ENCODE assay signal across 8 cellular contexts in the genomic region with DNA sequence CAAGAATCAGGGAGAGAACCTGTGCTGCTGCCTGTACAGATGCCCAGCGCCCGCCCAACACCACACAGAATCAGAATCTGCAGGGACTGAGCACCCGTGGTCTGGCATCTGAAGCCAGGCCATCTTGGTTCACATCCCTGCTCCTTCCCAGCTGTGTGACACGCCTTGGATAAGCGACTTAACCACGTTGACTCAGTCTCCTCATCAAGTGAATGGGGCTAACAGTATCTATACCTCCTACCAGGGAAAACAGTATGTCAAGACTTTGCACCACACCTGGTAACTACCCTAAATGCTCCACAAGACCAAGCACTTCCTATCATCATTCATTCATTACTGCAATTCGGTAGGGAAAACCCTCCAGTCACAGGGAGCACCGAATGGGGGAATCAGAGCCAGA. TPM values are rescaled to one million over a fixed set of nuclear protein-coding genes. Genes with fewer than 3 reads are reported as not detected.
DNase-seq lines count a peak whose midpoint lies in the region; ATAC-seq and TF ChIP-seq lines count a peak whose summit lies in the region.

No MANE protein-coding gene starts in this region.

- no peaks in the 10 kb centered on the region for H3K9me3 Mint-ChIP-seq in activated CD8-positive, alpha-beta memory T cell treated with anti-CD3 and anti-CD28 coated beads, Interleukin-2, amount 10 ng/mL, durations not matched to agents 7 days and 5 days (ENCODE audit: low read depth)

- WGBS in adrenal gland, 4 donors = 43 to 52% (median 50%) methylated on average over 8 of the region's 8 CpGs
- 56% methylated on average over 8 of the region's 8 CpGs for WGBS in liver
- 67% methylated on average over 8 of the region's 8 CpGs for WGBS in thymus

- peaks cover 10 to 44% of the 10 kb centered on the region in 2 donors for H3K4me1 ChIP-seq in adrenal gland (replicated peaks in 1 of 2)
- H3K4me1 ChIP-seq in liver (ENCODE audit: control insufficient read depth in 4 of 4, insufficient read depth in 4 of 4, low read length in 3 of 4) = peaks cover 6 to 47% (median 29%) of the 10 kb centered on the region in 4 donors
- H3K4me1 ChIP-seq in thymus (ENCODE audit: control insufficient read depth, insufficient read depth, low read length) = peaks cover 32% of the 10 kb centered on the region

- H3K27me3 ChIP-seq in adrenal gland (no peaks in the 10 kb centered on the region), liver (ENCODE audit: control insufficient read depth in 4 of 4, insufficient read depth in 4 of 4, low read length in 3 of 4) (no peaks in the 10 kb centered on the region), thymus (ENCODE audit: control insufficient read depth, insufficient read depth) (no peaks in the 10 kb centered on the region)

- peaks cover 38% of the 10 kb centered on the region for H3K36me3 Mint-ChIP-seq in activated CD8-positive, alpha-beta memory T cell treated with anti-CD3 and anti-CD28 coated beads, Interleukin-2, amount 10 ng/mL, durations not matched to agents 7 days and 5 days

- no peak for DNase-seq in activated CD8-positive, alpha-beta memory T cell treated with anti-CD3 and anti-CD28 coated beads, Interleukin-2, amount 10 ng/mL, durations not matched to agents 7 days and 5 days
- DNase-seq in activated CD8-positive, alpha-beta memory T cell treated with anti-CD3 and anti-CD28 coated beads, Interleukin-2, amount 50 U/mL, for 48 hours = no peak
- no peak for DNase-seq in adrenal gland
- DNase-seq in NOMO-1 treated with DMSO at 0.1 percent for 48 hours (lab: John Stamatoyannopoulos, UW; ENCODE audit: unreplicated experiment) = no peak
- DNase-seq in dedifferentiated amniotic fluid mesenchymal stem cell (ENCODE audit: extremely low spot score) = no peak
- DNase-seq in NCI-H2196 treated with DMSO at 0.1 percent for 48 hours (lab: John Stamatoyannopoulos, UW; ENCODE audit: unreplicated experiment) = no peak

- intact Hi-C loops in adrenal gland (cut with DNase I) = no loop called here

- CTCF ChIA-PET in activated CD8-positive, alpha-beta memory T cell treated with anti-CD3 and anti-CD28 coated beads, Interleukin-2, amount 10 ng/mL, durations not matched to agents 7 days and 5 days (lab: Charles Lee) = interaction anchor here (0.9 to 6.0 kb wide), 5 partner anchors 9 to 173 kb away, joined by 3 to 71 read pairs (median 10); partner anchors contain the start of gene NRTN

- H3K4me3 ChIP-seq in adrenal gland (peak overlapping the region in 3 of 4 donors; percentile 73 to 97 (median 74)), liver (ENCODE audit: low read depth in 1 of 3, low read length in 3 of 3) (peak overlapping the region; percentile 79 to 93 (median 80)), thymus (ENCODE audit: low read length) (peak overlapping the region; percentile 96)

- peak overlapping the region; percentile 90 for H3K4me3 Mint-ChIP-seq in activated CD8-positive, alpha-beta memory T cell treated with anti-CD3 and anti-CD28 coated beads, Interleukin-2, amount 10 ng/mL, durations not matched to agents 7 days and 5 days

- H3K9me3 ChIP-seq in adrenal gland (replicated peaks in 1 of 3) (no peaks in the 10 kb centered on the region), liver (ENCODE audit: control insufficient read depth in 4 of 4, low read length in 3 of 4) (no peaks in the 10 kb centered on the region), thymus (ENCODE audit: control insufficient read depth) (peaks cover 2% of the 10 kb centered on the region)

- no peak for ATAC-seq in activated CD8-positive, alpha-beta memory T cell treated with anti-CD3 and anti-CD28 coated beads, Interleukin-2, amount 10 ng/mL, durations not matched to agents 7 days and 5 days

- H3K27ac ChIP-seq in adrenal gland (no peak overlapping the region), liver (ENCODE audit: low read depth in 1 of 2, low read length in 2 of 2) (peak overlapping the region in 1 of 2 donors; percentile 89), thymus (ENCODE audit: low read depth) (no peak overlapping the region)

- peaks cover 0 to 7% of the 10 kb centered on the region in 2 donors for H3K36me3 ChIP-seq in adrenal gland (replicated peaks in 1 of 2)
- H3K36me3 ChIP-seq in liver (ENCODE audit: control insufficient read depth in 4 of 4, insufficient read depth in 3 of 4, low read depth in 1 of 4, low read length in 3 of 4) = peaks cover 0 to 3% (median 1%) of the 10 kb centered on the region in 4 donors
- H3K36me3 ChIP-seq in thymus (ENCODE audit: control insufficient read depth, insufficient read depth) = peaks cover 24% of the 10 kb centered on the region

- peak overlapping the region; percentile 45 to 90 for H3K9ac ChIP-seq in liver (ENCODE audit: low read depth in 1 of 2, low read length in 2 of 2)

- H3K4me1 Mint-ChIP-seq in activated CD8-positive, alpha-beta memory T cell treated with anti-CD3 and anti-CD28 coated beads, Interleukin-2, amount 10 ng/mL, durations not matched to agents 7 days and 5 days = peaks cover 69% of the 10 kb centered on the region

- TF ChIP-seq CTCF in adrenal gland (IDR thresholded peaks at IDR 0.05) = no peak
- no peak for TF ChIP-seq CTCF in liver (IDR thresholded peaks at IDR 0.05; ENCODE audit: low read depth, low read length, missing input control)

- no peak for TF ChIP-seq RAD21 in liver (IDR thresholded peaks at IDR 0.05)

- H3K27ac Mint-ChIP-seq in activated CD8-positive, alpha-beta memory T cell treated with anti-CD3 and anti-CD28 coated beads, Interleukin-2, amount 10 ng/mL, durations not matched to agents 7 days and 5 days = peak overlapping the region; percentile 88

- no peak for TF ChIP-seq POLR2A in adrenal gland (IDR thresholded peaks at IDR 0.05)

- no peaks in the 10 kb centered on the region for H3K27me3 Mint-ChIP-seq in activated CD8-positive, alpha-beta memory T cell treated with anti-CD3 and anti-CD28 coated beads, Interleukin-2, amount 10 ng/mL, durations not matched to agents 7 days and 5 days

TF ChIP-seq in liver, 16 proteins besides CTCF, POLR2A, EP300 and RAD21:
- TF ChIP-seq MAX (IDR thresholded peaks at IDR 0.05) = no peak
- no peak for TF ChIP-seq HNF4G (IDR thresholded peaks at IDR 0.05)
- TF ChIP-seq REST (IDR thresholded peaks at IDR 0.05) = no peak
- TF ChIP-seq HNF4A (conservative IDR thresholded peaks at IDR 0.05) = no peak

RNA-seq across cellular contexts. Expression of gene RANBP3, which starts 1.2 kb away (rescaled TPM):
- total RNA-seq in activated CD8-positive, alpha-beta memory T cell treated with anti-CD3 and anti-CD28 coated beads, Interleukin-2, amount 10 ng/mL, durations not matched to agents 7 days and 5 days = 100 to 1,000 TPM in 1 of 2 experiments, 10 to 100 TPM in 1; 97.8 to 108 TPM
- total RNA-seq in adrenal gland = 100 to 1,000 TPM in 2 of 8 donors, 10 to 100 TPM in 6; 70.0 to 179 (median 90.0) TPM
- 100 to 1,000 TPM in 1 of 3 donors, 10 to 100 TPM in 2; 60.9 to 118 (median 62.3) TPM for polyA plus RNA-seq in adrenal gland
- 10 to 100 TPM; 20.2 to 23.3 TPM for total RNA-seq in liver
- 10 to 100 TPM in 1 of 2 donors, 1 to 10 TPM in 1; 10.0 to 21.2 TPM for polyA plus RNA-seq in liver
- 39.0 TPM for polyA plus RNA-seq in thymus
